8 cellular contexts compared by ENCODE assay signal in the genomic region with DNA sequence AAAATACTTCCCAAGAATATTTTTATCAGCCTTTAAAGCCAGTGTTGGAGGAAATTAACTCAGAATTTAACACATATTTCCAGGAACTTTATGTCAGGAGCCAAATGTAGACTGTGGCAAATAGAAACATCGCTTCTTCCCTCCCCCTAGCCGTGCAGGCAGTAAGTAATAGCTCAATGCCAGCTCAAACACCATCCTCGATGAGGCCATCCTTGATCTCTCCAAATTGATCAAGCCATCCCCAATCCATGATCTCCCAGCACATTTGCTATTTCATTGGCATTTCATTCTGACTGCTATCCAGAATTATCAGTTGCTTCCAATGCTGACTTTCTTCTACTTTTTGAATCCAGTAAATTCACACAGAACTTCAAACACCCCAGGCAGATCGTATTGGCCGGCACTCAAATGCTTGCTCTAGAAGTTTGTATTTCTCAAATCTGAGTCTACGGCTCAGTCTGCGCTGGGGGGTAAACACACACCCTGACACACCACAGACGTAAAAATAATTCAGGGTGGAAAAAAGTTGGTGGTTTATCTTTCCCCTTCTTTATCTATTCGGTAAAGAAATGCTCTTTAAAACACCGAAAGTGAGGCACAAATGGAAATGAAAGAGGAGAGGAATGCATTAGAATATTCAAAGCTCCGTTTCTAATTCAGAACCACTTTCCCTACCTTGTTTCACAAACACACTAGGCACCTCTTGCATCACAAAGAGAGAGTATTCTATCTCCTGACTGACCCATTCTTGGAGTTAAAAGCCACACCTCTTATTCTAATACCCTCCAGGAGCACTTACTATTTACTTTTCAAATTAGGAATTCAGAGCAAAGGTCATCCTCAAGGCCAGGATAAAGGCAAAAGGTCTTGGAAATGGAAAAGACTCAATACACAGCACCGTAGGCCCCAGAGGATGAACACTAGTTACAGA. TPM values are rescaled to one million over a fixed set of nuclear protein-coding genes. Genes with fewer than 3 reads are reported as not detected.
DNase-seq lines count a peak whose midpoint lies in the region; ATAC-seq and TF ChIP-seq lines count a peak whose summit lies in the region.

No MANE protein-coding gene starts in this region.

- peaks cover 28 to 41% (median 37%) of the 10 kb centered on the region in 3 donors for H3K4me1 Mint-ChIP-seq in IgD-negative memory B cell

- ATAC-seq in GM21423 (IDR thresholded peaks at IDR 0.05; ENCODE audit: unreplicated experiment) (peak; percentile 18), HG03565 (IDR thresholded peaks at IDR 0.05; ENCODE audit: unreplicated experiment) (no peak)
- peak in 1 of 2 donors; percentile 8 for ATAC-seq in activated naive CD4-positive, alpha-beta T cell treated with anti-CD3 and anti-CD28 coated beads, Interleukin-2, amount 50 U/mL, for 72 hours

- H3K27me3 Mint-ChIP-seq in IgD-negative memory B cell, result peaks cover 1% of the 10 kb centered on the region

- H3K27ac ChIP-seq in iPS DF 6.9 (ENCODE audit: low read length) (no peak overlapping the region), spleen (peak overlapping the region in 5 of 8 donors; percentile 14 to 87 (median 83))

- H3K9me3 Mint-ChIP-seq in IgD-negative memory B cell, result no peaks in the 10 kb centered on the region
- H3K9me3 Mint-ChIP-seq in activated naive CD4-positive, alpha-beta T cell treated with anti-CD3 and anti-CD28 coated beads, Interleukin-2, amount 50 U/mL, for 72 hours, result no peaks in the 10 kb centered on the region

- peak overlapping the region; percentile 68 to 96 (median 96) for H3K27ac Mint-ChIP-seq in IgD-negative memory B cell
- peak overlapping the region; percentile 97 to 100 for H3K27ac Mint-ChIP-seq in activated naive CD4-positive, alpha-beta T cell treated with anti-CD3 and anti-CD28 coated beads, Interleukin-2, amount 50 U/mL, for 72 hours

- H3K4me3 ChIP-seq in iPS DF 6.9 (ENCODE audit: low read length) (peak overlapping the region; percentile 87; the same call in 1 of the 2 replicates), spleen (peak overlapping the region; percentile 68 to 99 (median 90))

- H3K36me3 ChIP-seq in iPS DF 6.9 (ENCODE audit: control insufficient read depth, insufficient read depth, low read length), result no peaks in the 10 kb centered on the region
- peaks cover 0 to 5% (median 0%) of the 10 kb centered on the region in 6 donors for H3K36me3 ChIP-seq in spleen

- no peak for TF ChIP-seq POLR2A in spleen (IDR thresholded peaks at IDR 0.05)

- intact Hi-C loops in spleen (cut with DNase I; ENCODE audit: low total_unique reads), result no loop called here

- no peaks in the 10 kb centered on the region; the same call in 1 of the 2 replicates for H3K27me3 ChIP-seq in iPS DF 6.9 (ENCODE audit: control insufficient read depth, insufficient read depth, low read length)
- H3K27me3 ChIP-seq in spleen (replicated peaks in 1 of 7), result no peaks in the 10 kb centered on the region

- H3K4me3 Mint-ChIP-seq in IgD-negative memory B cell, result peak overlapping the region; percentile 94 to 100 (median 100)

- no CpG with 5 or more reads among the region's 12 CpGs for WGBS in iPS DF 6.9 (ENCODE audit: insufficient coverage, insufficient read length)
- WGBS in spleen, 5 donors, result 21 to 26% (median 24%) methylated on average over 12 of the region's 12 CpGs

- DNase-seq in EH (ENCODE audit: low read depth) (peak; percentile 5), iPS DF 6.9 (ENCODE audit: low read depth, low spot score) (peak; percentile 55), spleen (no peak), midbrain (lab: John Stamatoyannopoulos, UW) (no peak)
- DNase-seq in activated naive CD4-positive, alpha-beta T cell treated with anti-CD3 and anti-CD28 coated beads, Interleukin-2, amount 50 U/mL, for 72 hours (ENCODE audit: low spot score in 2 of 2), result no peak

- H3K9me3 ChIP-seq in iPS DF 6.9 (ENCODE audit: control insufficient read depth, insufficient read depth, low read length), result no peaks in the 10 kb centered on the region
- no peaks in the 10 kb centered on the region for H3K9me3 ChIP-seq in spleen

- no peak for TF ChIP-seq CTCF in spleen (IDR thresholded peaks at IDR 0.05 in 8 of 11, conservative IDR thresholded peaks at IDR 0.05 in 3 of 11)

- H3K36me3 Mint-ChIP-seq in IgD-negative memory B cell, result peaks cover 3% of the 10 kb centered on the region
- H3K36me3 Mint-ChIP-seq in activated naive CD4-positive, alpha-beta T cell treated with anti-CD3 and anti-CD28 coated beads, Interleukin-2, amount 50 U/mL, for 72 hours, result peaks cover 28 to 32% of the 10 kb centered on the region in 2 donors

- H3K4me1 ChIP-seq in iPS DF 6.9 (ENCODE audit: control insufficient read depth, insufficient read depth, low read length) (0 out of 2 replicates have a peak, but pooled peaks cover 2% of the 10 kb centered on the region), spleen (peaks cover 7 to 53% (median 37%) of the 10 kb centered on the region in 6 donors)

RNA-seq across cellular contexts. Expression of a gene that starts 1.0 kb away (rescaled TPM):
- polyA plus RNA-seq in IgD-negative memory B cell (9.8 TPM), spleen (1 to 10 TPM; 4.1 to 7.0 (median 5.0) TPM)
- total RNA-seq in activated naive CD4-positive, alpha-beta T cell treated with anti-CD3 and anti-CD28 coated beads, Interleukin-2, amount 50 U/mL, for 72 hours, result 10 to 100 TPM; 14.8 to 16.9 TPM
- total RNA-seq in spleen, result 10 to 100 TPM; 11.5 to 14.7 (median 12.9) TPM

RNA-seq across cellular contexts. Expression of a gene that starts 54.6 kb away (rescaled TPM):
- polyA plus RNA-seq in IgD-negative memory B cell (not detected), spleen (under 1 TPM; 0.03 to 0.17 (median 0.09) TPM)
- under 1 TPM; 0.11 to 0.25 TPM for total RNA-seq in activated naive CD4-positive, alpha-beta T cell treated with anti-CD3 and anti-CD28 coated beads, Interleukin-2, amount 50 U/mL, for 72 hours
- total RNA-seq in spleen, result under 1 TPM in 1 of 7 donors, not detected in 6; 0.07 TPM

Comparison
In these comparisons a context has a peak if more than half of its experiments do, and no peak if none do; other contexts are left out.
1. DNase-seq: peak in EH (single experiment) and iPS DF 6.9 (single experiment); none in activated naive CD4-positive, alpha-beta T cell treated with anti-CD3 and anti-CD28 coated beads, Interleukin-2, amount 50 U/mL, for 72 hours (0 of 2), spleen (single experiment) and midbrain (single experiment).